Comparison of ENCODE assay signal across 20 cellular contexts in genomic region chr3:127853681-127854080, GRCh38. TPM values are rescaled to one million over a fixed set of nuclear protein-coding genes. Genes with fewer than 3 reads are reported as not detected.
DNase-seq lines count a peak whose midpoint lies in the region; ATAC-seq and TF ChIP-seq lines count a peak whose summit lies in the region.
"Had no signal": no experiment of that assay in that cellular context is flagged by ENCODE, and none has a peak within 500 bp of the region (broad histone marks: within the 10 kb centered on the region; RNA-seq: fewer than 3 reads in every experiment).

No MANE protein-coding gene starts in this region.

- no peak overlapping the region for H2AFZ ChIP-seq in neural progenitor cell (replicated peaks)

- no peaks in the 10 kb centered on the region for H3K36me3 Mint-ChIP-seq in neural progenitor cell
- H3K36me3 Mint-ChIP-seq: activated naive CD4-positive, alpha-beta T cell treated with anti-CD3 and anti-CD28 coated beads, Interleukin-2, amount 50 U/mL, for 72 hours; CD8-positive, alpha-beta memory T cell; natural killer cell; stimulated activated effector memory CD8-positive, alpha-beta T cell treated with anti-CD3 and anti-CD28 coated beads, Interleukin-12 subunit alpha, Interleukin-12 subunit beta, amount 100 ng/mL, for 72 hours had no signal

- H3K4me1 Mint-ChIP-seq in neural progenitor cell = peaks cover 15% of the 10 kb centered on the region

- intact Hi-C loops in spleen (cut with DNase I; ENCODE audit: low total_unique reads) = no loop called here

- no peaks in the 10 kb centered on the region for H3K9me3 Mint-ChIP-seq in neural progenitor cell
- H3K9me3 Mint-ChIP-seq: activated naive CD4-positive, alpha-beta T cell treated with anti-CD3 and anti-CD28 coated beads, Interleukin-2, amount 50 U/mL, for 72 hours; CD8-positive, alpha-beta memory T cell; natural killer cell; stimulated activated effector memory CD8-positive, alpha-beta T cell treated with anti-CD3 and anti-CD28 coated beads, Interleukin-12 subunit alpha, Interleukin-12 subunit beta, amount 100 ng/mL, for 72 hours had no signal

- no peaks in the 10 kb centered on the region for H4K20me1 ChIP-seq in neural progenitor cell (ENCODE audit: low read depth)

- WGBS in spleen, 5 donors = 83 to 92% (median 88%) methylated on average over 10 of the region's 10 CpGs

- no peak for TF ChIP-seq POLR2A in spleen (IDR thresholded peaks at IDR 0.05)

- H3K4me3 ChIP-seq in LNCaP clone FGC (ENCODE audit: low read depth, low read length) (no peak overlapping the region), neural progenitor cell (no peak overlapping the region), spleen (no peak overlapping the region)
- H3K4me3 ChIP-seq: A549, upper lobe of left lung had no signal

- POLR2A ChIA-PET in GM10248 (lab: Yijun Ruan, JAX) = no interaction called here

- H3K27me3 ChIP-seq in neural progenitor cell = no peaks in the 10 kb centered on the region
- no peaks in the 10 kb centered on the region for H3K27me3 ChIP-seq in spleen (replicated peaks in 1 of 7)
- H3K27me3 ChIP-seq in foreskin keratinocyte = no peaks in the 10 kb centered on the region
- H3K27me3 ChIP-seq: upper lobe of left lung had no signal

- H3K4me3 Mint-ChIP-seq in neural progenitor cell = no peak overlapping the region
- H3K4me3 Mint-ChIP-seq: CD8-positive, alpha-beta memory T cell; natural killer cell; stimulated activated effector memory CD8-positive, alpha-beta T cell treated with anti-CD3 and anti-CD28 coated beads, Interleukin-12 subunit alpha, Interleukin-12 subunit beta, amount 100 ng/mL, for 72 hours had no signal

- H3K4me2 ChIP-seq in neural progenitor cell = no peak overlapping the region
- H3K4me2 ChIP-seq: A549 had no signal

- H3K36me3 ChIP-seq in neural progenitor cell (no peaks in the 10 kb centered on the region), spleen (no peaks in the 10 kb centered on the region)
- H3K36me3 ChIP-seq: upper lobe of left lung had no signal

- DNase-seq in NCI-H1694 treated with DMSO at 0.1 percent for 48 hours (lab: John Stamatoyannopoulos, UW) (peak; percentile 19), NCI-H1694 (lab: John Stamatoyannopoulos, UW) (no peak), LNCaP clone FGC (ENCODE audit: low read depth) (no peak), SK-N-DZ (ENCODE audit: low spot score) (peak; percentile 5), neural progenitor cell (ENCODE audit: low spot score) (peak; percentile 40), GM10248 (ENCODE audit: extremely low spot score) (no peak), spleen (no peak), foreskin keratinocyte (no peak)
- DNase-seq: activated CD4-positive, alpha-beta T cell treated with anti-CD3 and anti-CD28 coated beads for 1 hour; CD8-positive, alpha-beta memory T cell; effector CD4-positive, alpha-beta T cell; GOT3; KBM-7; natural killer cell; NCI-H187 treated with DMSO at 0.1 percent for 48 hours; NCI-H526 treated with DMSO at 0.1 percent for 48 hours; upper lobe of left lung had no signal

- no peak overlapping the region for H3K27ac Mint-ChIP-seq in neural progenitor cell
- H3K27ac Mint-ChIP-seq: natural killer cell; stimulated activated effector memory CD8-positive, alpha-beta T cell treated with anti-CD3 and anti-CD28 coated beads, Interleukin-12 subunit alpha, Interleukin-12 subunit beta, amount 100 ng/mL, for 72 hours had no signal

- H3K9ac ChIP-seq in neural progenitor cell = no peak overlapping the region

- no peak for ATAC-seq in foreskin keratinocyte
- ATAC-seq: A549; activated naive CD4-positive, alpha-beta T cell treated with anti-CD3 and anti-CD28 coated beads, Interleukin-2, amount 50 U/mL, for 72 hours; natural killer cell; stimulated activated effector memory CD8-positive, alpha-beta T cell treated with anti-CD3 and anti-CD28 coated beads, Interleukin-12 subunit alpha, Interleukin-12 subunit beta, amount 100 ng/mL, for 72 hours had no signal

- H3K9me3 ChIP-seq in neural progenitor cell (ENCODE audit: low read depth) = no peaks in the 10 kb centered on the region
- H3K9me3 ChIP-seq in spleen = no peaks in the 10 kb centered on the region
- H3K9me3 ChIP-seq: A549, upper lobe of left lung had no signal

- CTCF ChIA-PET in GM10248 (lab: Yijun Ruan, JAX) = interaction anchor here (1.2 kb wide), 1 partner anchor 106 kb away, joined by 3 read pairs; no protein-coding TSS in a partner anchor

- peaks cover 7% of the 10 kb centered on the region for H3K4me1 ChIP-seq in neural progenitor cell
- H3K4me1 ChIP-seq in spleen = peaks cover 0 to 6% (median 2%) of the 10 kb centered on the region in 6 donors
- H3K4me1 ChIP-seq in foreskin keratinocyte = no peaks in the 10 kb centered on the region
- H3K4me1 ChIP-seq: A549, upper lobe of left lung had no signal

- peak; percentile 42 for TF ChIP-seq CTCF in LNCaP clone FGC (IDR thresholded peaks at IDR 0.05; ENCODE audit: control insufficient read depth, extremely low read depth, insufficient read depth)
- TF ChIP-seq CTCF in neural progenitor cell (IDR thresholded peaks at IDR 0.05) = no peak
- TF ChIP-seq CTCF in GM10248 (IDR thresholded peaks at IDR 0.05; ENCODE audit: control extremely low read depth, extremely low read depth, low read depth, missing control alignments) = no peak
- TF ChIP-seq CTCF in spleen (IDR thresholded peaks at IDR 0.05 in 8 of 11, conservative IDR thresholded peaks at IDR 0.05 in 3 of 11) = no peak
- no peak for TF ChIP-seq CTCF in foreskin keratinocyte (conservative IDR thresholded peaks at IDR 0.05)

- H3F3A ChIP-seq in neural progenitor cell (ENCODE audit: low read depth) = no peaks in the 10 kb centered on the region

- H3K79me2 ChIP-seq in neural progenitor cell (ENCODE audit: low read depth) = no peaks in the 10 kb centered on the region

- H3K27ac ChIP-seq in neural progenitor cell (no peak overlapping the region), spleen (no peak overlapping the region), foreskin keratinocyte (no peak overlapping the region)
- H3K27ac ChIP-seq: A549, upper lobe of left lung had no signal

- peaks cover 11% of the 10 kb centered on the region for H3K27me3 Mint-ChIP-seq in neural progenitor cell (ENCODE audit: insufficient read depth, low read depth)

RNA-seq across cellular contexts. Expression of gene MGLL, which starts 31.4 kb away (rescaled TPM):
- not detected in 2 replicates for polyA plus RNA-seq in SK-N-DZ (2014; cell fraction: cytosol; rRNA removed)
- not detected in 2 replicates for polyA plus RNA-seq in SK-N-DZ (2014; cell fraction: nucleus; rRNA removed)
- total RNA-seq in neural progenitor cell (ENCODE audit: low replicate concordance) (0.12 and 0.15 TPM in 2 replicates), spleen (100 to 1,000 TPM in 3 of 7 donors, 10 to 100 TPM in 4; 47.6 to 134 (median 85.9) TPM), foreskin keratinocyte (48.7 and 54.9 TPM in 2 replicates)
- polyA plus RNA-seq in spleen (10 to 100 TPM; 11.0 to 47.2 (median 15.8) TPM), foreskin keratinocyte (37.9 and 39.9 TPM in 2 replicates)

Comparison
In these comparisons a context has a peak if more than half of its experiments do, and no peak if none do; other contexts are left out.
1. DNase-seq: peak in NCI-H1694 treated with DMSO at 0.1 percent for 48 hours (single experiment), SK-N-DZ (single experiment) and neural progenitor cell (single experiment); none in NCI-H1694 (single experiment), LNCaP clone FGC (single experiment), GM10248 (single experiment), spleen (single experiment) and foreskin keratinocyte (0 of 2).
2. RNA of gene MGLL, which starts 31.4 kb away (total RNA-seq): 47.6 to 134 TPM in spleen and 48.7 to 54.9 TPM in foreskin keratinocyte; 0.12 to 0.15 TPM in neural progenitor cell; every median in the first group is over 10 times any median in the second.